Comparison of ENCODE assay signal across 22 cellular contexts in the genomic region with DNA sequence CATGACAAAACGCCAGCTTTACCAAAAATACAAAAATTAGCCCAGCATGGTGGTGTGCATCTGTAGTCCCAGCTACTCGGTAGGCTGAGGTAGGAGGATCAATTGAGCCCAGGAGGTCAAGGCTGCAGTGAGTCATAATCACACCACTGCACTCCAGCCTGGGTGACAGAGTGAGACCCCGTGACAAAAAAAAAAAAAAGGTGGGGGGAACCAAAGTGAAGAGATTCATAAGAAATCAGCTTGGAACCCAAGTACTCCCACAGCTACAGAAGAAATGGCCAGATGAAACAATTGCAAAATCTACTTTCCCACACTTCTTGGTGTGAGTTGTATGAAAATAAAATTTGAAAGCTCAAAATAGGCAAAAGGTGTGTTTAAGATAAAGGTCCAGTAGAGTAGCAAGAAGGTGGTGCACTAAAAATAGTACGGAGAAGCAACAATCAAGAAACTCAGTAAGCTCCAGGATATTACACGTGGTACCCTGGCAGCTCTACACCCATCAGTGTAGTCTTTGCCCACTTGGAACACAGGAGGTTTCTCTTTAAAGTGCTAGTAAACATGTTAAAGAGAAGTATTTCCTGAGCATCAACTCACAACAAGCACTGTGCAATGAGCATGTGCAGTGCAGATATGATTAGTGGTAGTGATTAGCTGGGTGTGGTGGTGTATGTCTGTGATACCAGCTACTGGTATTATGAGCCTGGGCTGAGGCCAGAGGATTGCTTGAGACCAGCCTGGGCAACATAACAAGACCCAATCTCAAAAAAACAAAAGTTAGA. TPM values are rescaled to one million over a fixed set of nuclear protein-coding genes. Genes with fewer than 3 reads are reported as not detected.
DNase-seq lines count a peak whose midpoint lies in the region; ATAC-seq, FAIRE-seq and TF ChIP-seq lines count a peak whose summit lies in the region.
"Had no signal": no experiment of that assay in that cellular context is flagged by ENCODE, and none has a peak within 500 bp of the region (broad histone marks: within the 10 kb centered on the region; RNA-seq: fewer than 3 reads in every experiment).

No MANE protein-coding gene starts in this region.

- H3K4me1 ChIP-seq in HepG2 (ENCODE audit: insufficient read depth, low read length) = peaks cover 45% of the 10 kb centered on the region
- H3K4me1 ChIP-seq in uterus = no peaks in the 10 kb centered on the region
- peaks cover 7% of the 10 kb centered on the region for H3K4me1 ChIP-seq in mesenchymal stem cell (ENCODE audit: control insufficient read depth, insufficient read depth, low read depth, low read length)

- POLR2A ChIA-PET in HepG2 (lab: Yijun Ruan, JAX) = interaction anchor here (0.7 to 2.8 kb wide), 4 partner anchors 13 to 219 kb away, joined by 4 to 14 read pairs (median 9); partner anchors contain the start of gene AMBRA1

- H3K27ac ChIP-seq in HepG2 (ENCODE audit: extremely low read length, insufficient read depth, low read length) = peak overlapping the region; percentile 72
- H3K27ac ChIP-seq in uterus = no peak overlapping the region
- H3K27ac ChIP-seq in mesenchymal stem cell (ENCODE audit: low read length, poor library complexity, severe bottlenecking) = no peak overlapping the region
- H3K27ac ChIP-seq: brain microvascular endothelial cell, C4-2B, SK-N-MC had no signal

- H3K4me2 ChIP-seq in HepG2 (ENCODE audit: low read depth, low read length) (peak overlapping the region; percentile 48), mesenchymal stem cell (ENCODE audit: low read length, poor library complexity, severe bottlenecking) (no peak overlapping the region)

- peaks cover 18% of the 10 kb centered on the region for H3K79me1 ChIP-seq in mesenchymal stem cell (replicated peaks; ENCODE audit: low read length, poor library complexity, severe bottlenecking)

- H2AFZ ChIP-seq in HepG2 (ENCODE audit: low read length) (no peak overlapping the region), mesenchymal stem cell (ENCODE audit: low read depth, low read length) (no peak overlapping the region)

- ATAC-seq in Right ventricle myocardium inferior (peak; percentile 9), HepG2 (peak; percentile 72), GM21390 (IDR thresholded peaks at IDR 0.05; ENCODE audit: unreplicated experiment) (no peak)
- ATAC-seq: Panc1 had no signal

- no peak overlapping the region for H2BK120ac ChIP-seq in mesenchymal stem cell (ENCODE audit: low read depth, low read length)

- no TSS peak for BruUV-seq in HepG2 (replicated peaks; lab: Mats Ljungman, UMichigan)

- peak overlapping the region in 1 of 2 experiments; percentile 8 for H3K18ac ChIP-seq in mesenchymal stem cell (ENCODE audit: low read depth in 1 of 2, low read length in 2 of 2)

- no peaks in the 10 kb centered on the region for H4K20me1 ChIP-seq in HepG2 (ENCODE audit: insufficient read depth, low read length)

- no peak for FAIRE-seq in HepG2 (lab: Jason Lieb, UNC)
- FAIRE-seq: endothelial cell of umbilical vein, GM19239 had no signal

- H3K36me3 ChIP-seq in HepG2 (replicated peaks in 1 of 2; ENCODE audit: control insufficient read depth in 1 of 2, insufficient read depth in 2 of 2, low read length in 2 of 2) (no peaks in the 10 kb centered on the region), uterus (no peaks in the 10 kb centered on the region), mesenchymal stem cell (ENCODE audit: control insufficient read depth in 1 of 2, insufficient read depth in 2 of 2, low read depth in 1 of 2, low read length in 2 of 2) (peaks cover 0 to 4% of the 10 kb centered on the region in 2 experiments)
- H3K36me3 ChIP-seq: brain microvascular endothelial cell, HAP-1, MG63 had no signal

- DNase-seq in Right ventricle myocardium inferior (ENCODE audit: missing footprints) (no peak), cardiac septum (ENCODE audit: low spot score) (no peak), erythroblast (lab: John Stamatoyannopoulos, UW) (peak; percentile 91 to 96), HepG2 (ENCODE audit: low spot score) (peak; percentile 51), uterus (no peak), mesenchymal stem cell (no peak), NCI-H187 (lab: John Stamatoyannopoulos, UW) (no peak)
- DNase-seq: brain microvascular endothelial cell, foreskin melanocyte, GDM1, MG63, NCI-H146, NCI-H748 treated with DMSO at 0.1 percent for 48 hours, retina, T-helper 9 cell had no signal

- H3K23ac ChIP-seq in mesenchymal stem cell (ENCODE audit: low read length in 2 of 2) = no peak overlapping the region

- no peak overlapping the region for H2BK5ac ChIP-seq in mesenchymal stem cell (ENCODE audit: low read depth, low read length, poor library complexity, severe bottlenecking)

- H3K14ac ChIP-seq in mesenchymal stem cell (ENCODE audit: low read length in 2 of 2) = no peak overlapping the region

- H3K9ac ChIP-seq in HepG2 (ENCODE audit: insufficient read depth, low read depth, low read length) = peak overlapping the region; percentile 20
- H3K9ac ChIP-seq in mesenchymal stem cell (ENCODE audit: low read length) = no peak overlapping the region

- in situ Hi-C loops in HepG2 (cut with HindIII; ENCODE audit: extremely low pct_ligation_motif_present, low pct_unique_long_range_greater_than_20kb) = no loop called here

- H4K91ac ChIP-seq in mesenchymal stem cell (ENCODE audit: low read length) = no peak overlapping the region

- intact Hi-C loops in Right ventricle myocardium inferior (cut with DNase I) (loop anchor here (10.0 kb wide), 1 partner anchor 83 kb away; no protein-coding TSS in a partner anchor), cardiac septum (cut with DNase I) (no loop called here), HepG2 (cut with micrococcal nuclease; ENCODE audit: unreplicated experiment) (no loop called here), uterus (cut with DNase I; ENCODE audit: low total_unique reads) (no loop called here)

- no peak for TF ChIP-seq RAD21 in HepG2 (CRISPR knock-in tag; IDR thresholded peaks at IDR 0.05)

- no peak overlapping the region for H2BK12ac ChIP-seq in mesenchymal stem cell (ENCODE audit: low read length in 2 of 2)

- no peak for TF ChIP-seq CTCF in HepG2 (CRISPR knock-in tag; IDR thresholded peaks at IDR 0.05)
- no peak for TF ChIP-seq CTCF in uterus (IDR thresholded peaks at IDR 0.05)

- WGBS in HepG2 (ENCODE audit: low lambda C conversion rate) = 43% methylated on average over 5 of the region's 5 CpGs
- 78% methylated on average over 4 of the region's 5 CpGs for WGBS in mesenchymal stem cell

- TF ChIP-seq EP300 in HepG2 (IDR thresholded peaks at IDR 0.05; ENCODE audit: low read depth in 2 of 2, low read length in 2 of 2) (no peak; a peak in 1 of 4 replicates), HepG2 (CRISPR knock-in tag; IDR thresholded peaks at IDR 0.05; ENCODE audit: borderline replicate concordance) (no peak)

- no peak overlapping the region for H3K4me3 ChIP-seq in HepG2 (replicated peaks in 1 of 3; ENCODE audit: insufficient read depth in 1 of 3, low read depth in 2 of 3, low read length in 3 of 3)
- H3K4me3 ChIP-seq in uterus = no peak overlapping the region
- no peak overlapping the region for H3K4me3 ChIP-seq in mesenchymal stem cell (ENCODE audit: insufficient read depth in 1 of 2, low read depth in 1 of 2, low read length in 2 of 2)
- H3K4me3 ChIP-seq: HAP-1, MG63, SK-N-MC had no signal

- H3K27me3 ChIP-seq in HepG2 (ENCODE audit: control insufficient read depth in 1 of 2, insufficient read depth in 2 of 2, low read length in 2 of 2) = no peaks in the 10 kb centered on the region
- H3K27me3 ChIP-seq in uterus = no peaks in the 10 kb centered on the region
- no peaks in the 10 kb centered on the region for H3K27me3 ChIP-seq in mesenchymal stem cell (ENCODE audit: control insufficient read depth in 1 of 2, insufficient read depth in 1 of 2, low read length in 2 of 2)
- H3K27me3 ChIP-seq: brain microvascular endothelial cell, MG63 had no signal

- TF ChIP-seq POLR2A in erythroblast (IDR thresholded peaks at IDR 0.05; ENCODE audit: low read length) (peak; percentile 40), HepG2 (IDR thresholded peaks at IDR 0.05; ENCODE audit: insufficient read depth in 1 of 2, low read depth in 2 of 2, low read length in 2 of 2) (no peak), uterus (IDR thresholded peaks at IDR 0.05) (no peak)

- H3K9me3 ChIP-seq in HepG2 (ENCODE audit: low read length) (no peaks in the 10 kb centered on the region), uterus (no peaks in the 10 kb centered on the region), mesenchymal stem cell (ENCODE audit: control insufficient read depth, low read length) (no peaks in the 10 kb centered on the region)
- H3K9me3 ChIP-seq: HAP-1, MG63 had no signal

- no peak overlapping the region for H2AK5ac ChIP-seq in mesenchymal stem cell (ENCODE audit: low read length, severe bottlenecking)

- no peak overlapping the region for H3K4ac ChIP-seq in mesenchymal stem cell (ENCODE audit: low read depth in 1 of 2, low read length in 2 of 2)

- no peaks in the 10 kb centered on the region for H3K79me2 ChIP-seq in HepG2 (ENCODE audit: insufficient read depth, low read length)

- CTCF ChIA-PET in HepG2 (lab: Yijun Ruan, JAX; ENCODE audit: low intra/inter-chr PET ratio, low total read pairs) = no interaction called here

- H4K8ac ChIP-seq in mesenchymal stem cell (ENCODE audit: low read length) = no peak overlapping the region

- H2BK15ac ChIP-seq in mesenchymal stem cell (ENCODE audit: low read depth, poor library complexity, severe bottlenecking) = no peak overlapping the region

RNA-seq across cellular contexts. Expression of gene HARBI1, which starts 5.3 kb away (rescaled TPM):
- total RNA-seq in Right ventricle myocardium inferior (3.5 TPM), cardiac septum (2.9 TPM), HepG2 (2016; rRNA removed; fragmentation: Illumina TruSeq; extraction: Trizol) (4.8 and 6.9 TPM in 2 replicates), uterus (1 to 10 TPM in 3 of 4 donors, under 1 TPM in 1; 0.77 to 5.0 (median 2.8) TPM)
- 1.5 and 2.1 TPM in 2 replicates for total RNA-seq in HepG2 (2016; cell fraction: cytosol; rRNA removed; fragmentation: Illumina TruSeq; extraction: Trizol; ENCODE audit: low read depth)
- total RNA-seq in HepG2 (2016; cell fraction: insoluble cytoplasmic fraction; rRNA removed; fragmentation: Illumina TruSeq; extraction: Trizol) = 4.6 and 6.5 TPM in 2 replicates
- 4.0 and 4.8 TPM in 2 replicates for total RNA-seq in HepG2 (2016; cell fraction: membrane; rRNA removed; fragmentation: Illumina TruSeq; extraction: Trizol)
- total RNA-seq in HepG2 (2016; cell fraction: nucleus; rRNA removed; fragmentation: Illumina TruSeq; extraction: Trizol) = 1.5 and 3.2 TPM in 2 replicates
- polyA plus RNA-seq in HepG2 (2011; rRNA removed) = 2.5 and 3.0 TPM in 2 replicates
- 1.7 and 2.6 TPM in 2 replicates for polyA plus RNA-seq in HepG2 (2011; cell fraction: cytosol; rRNA removed)
- polyA plus RNA-seq in HepG2 (2011; cell fraction: nucleus; rRNA removed) = 2.5 and 3.5 TPM in 2 replicates
- polyA plus RNA-seq in HepG2 (2012) = 2.4 and 2.6 TPM in 2 replicates
- 0.31 and 0.55 TPM in 2 replicates for polyA plus RNA-seq in HepG2 (2016; cell fraction: cytosol; fragmentation: Illumina TruSeq; extraction: Trizol; ENCODE audit: low read depth)
- polyA plus RNA-seq in HepG2 (2016; cell fraction: insoluble cytoplasmic fraction; fragmentation: Illumina TruSeq; extraction: Trizol; ENCODE audit: low read depth) = 4.2 and 4.6 TPM in 2 replicates
- polyA plus RNA-seq in HepG2 (2016; cell fraction: membrane; fragmentation: Illumina TruSeq; extraction: Trizol; ENCODE audit: low read depth) = 1.1 and 1.2 TPM in 2 replicates
- 1.9 and 3.3 TPM in 2 replicates for polyA plus RNA-seq in HepG2 (2016; cell fraction: nucleus; fragmentation: Illumina TruSeq; extraction: Trizol; ENCODE audit: insufficient read depth, low read depth)
- polyA minus RNA-seq in HepG2 (2011; rRNA and poly(A)+ RNA removed; ENCODE audit: low replicate concordance) = 4.5 and 8.3 TPM in 2 replicates
- 2.2 TPM in 2 replicates for polyA minus RNA-seq in HepG2 (2011; cell fraction: cytosol; rRNA and poly(A)+ RNA removed)
- polyA minus RNA-seq in HepG2 (2011; cell fraction: nucleus; rRNA and poly(A)+ RNA removed) = 2.2 and 4.4 TPM in 2 replicates
- polyA plus RNA-seq in mesenchymal stem cell (2013, experiment 1 of 2) = 3.6 TPM
- 3.3 TPM for polyA plus RNA-seq in mesenchymal stem cell (2013, experiment 2 of 2)

RNA-seq across cellular contexts. Expression of gene ATG13, which starts 5.6 kb away (rescaled TPM):
- 39.4 TPM for total RNA-seq in Right ventricle myocardium inferior
- total RNA-seq in cardiac septum = 43.4 TPM
- total RNA-seq in HepG2 (2016; rRNA removed; fragmentation: Illumina TruSeq; extraction: Trizol) = 55.0 and 61.8 TPM in 2 replicates
- 13.7 and 14.5 TPM in 2 replicates for total RNA-seq in HepG2 (2016; cell fraction: cytosol; rRNA removed; fragmentation: Illumina TruSeq; extraction: Trizol; ENCODE audit: low read depth)
- 58.5 and 64.2 TPM in 2 replicates for total RNA-seq in HepG2 (2016; cell fraction: insoluble cytoplasmic fraction; rRNA removed; fragmentation: Illumina TruSeq; extraction: Trizol)
- total RNA-seq in HepG2 (2016; cell fraction: membrane; rRNA removed; fragmentation: Illumina TruSeq; extraction: Trizol) = 46.2 and 49.5 TPM in 2 replicates
- 30.0 and 38.4 TPM in 2 replicates for total RNA-seq in HepG2 (2016; cell fraction: nucleus; rRNA removed; fragmentation: Illumina TruSeq; extraction: Trizol)
- polyA plus RNA-seq in HepG2 (2011; rRNA removed) = 76.3 and 77.3 TPM in 2 replicates
- 56.1 and 62.7 TPM in 2 replicates for polyA plus RNA-seq in HepG2 (2011; cell fraction: cytosol; rRNA removed)
- polyA plus RNA-seq in HepG2 (2011; cell fraction: nucleus; rRNA removed) = 84.0 and 100 TPM in 2 replicates
- polyA plus RNA-seq in HepG2 (2012) = 38.3 and 43.7 TPM in 2 replicates
- polyA plus RNA-seq in HepG2 (2016; cell fraction: cytosol; fragmentation: Illumina TruSeq; extraction: Trizol; ENCODE audit: low read depth) = 10.8 and 11.5 TPM in 2 replicates
- 62.7 and 66.3 TPM in 2 replicates for polyA plus RNA-seq in HepG2 (2016; cell fraction: insoluble cytoplasmic fraction; fragmentation: Illumina TruSeq; extraction: Trizol; ENCODE audit: low read depth)
- polyA plus RNA-seq in HepG2 (2016; cell fraction: membrane; fragmentation: Illumina TruSeq; extraction: Trizol; ENCODE audit: low read depth) = 31.9 and 39.2 TPM in 2 replicates
- 48.8 and 53.2 TPM in 2 replicates for polyA plus RNA-seq in HepG2 (2016; cell fraction: nucleus; fragmentation: Illumina TruSeq; extraction: Trizol; ENCODE audit: insufficient read depth, low read depth)
- 156 and 179 TPM in 2 replicates for polyA minus RNA-seq in HepG2 (2011; rRNA and poly(A)+ RNA removed; ENCODE audit: low replicate concordance)
- polyA minus RNA-seq in HepG2 (2011; cell fraction: cytosol; rRNA and poly(A)+ RNA removed) = 39.7 and 48.5 TPM in 2 replicates
- 55.7 and 65.5 TPM in 2 replicates for polyA minus RNA-seq in HepG2 (2011; cell fraction: nucleus; rRNA and poly(A)+ RNA removed)
- total RNA-seq in uterus = 100 to 1,000 TPM in 1 of 4 donors, 10 to 100 TPM in 3; 51.8 to 102 (median 68.3) TPM
- polyA plus RNA-seq in mesenchymal stem cell (2013, experiment 1 of 2) = 51.4 TPM
- 54.7 TPM for polyA plus RNA-seq in mesenchymal stem cell (2013, experiment 2 of 2)

RNA-seq across cellular contexts. Expression of gene AMBRA1, which starts 17.9 kb away (rescaled TPM):
- 14.8 TPM for total RNA-seq in Right ventricle myocardium inferior
- total RNA-seq in cardiac septum = 18.0 TPM
- 26.0 and 26.1 TPM in 2 replicates for total RNA-seq in HepG2 (2016; rRNA removed; fragmentation: Illumina TruSeq; extraction: Trizol)
- 17.6 and 23.5 TPM in 2 replicates for total RNA-seq in HepG2 (2016; cell fraction: cytosol; rRNA removed; fragmentation: Illumina TruSeq; extraction: Trizol; ENCODE audit: low read depth)
- total RNA-seq in HepG2 (2016; cell fraction: insoluble cytoplasmic fraction; rRNA removed; fragmentation: Illumina TruSeq; extraction: Trizol) = 22.8 and 26.4 TPM in 2 replicates
- 11.4 and 12.2 TPM in 2 replicates for total RNA-seq in HepG2 (2016; cell fraction: membrane; rRNA removed; fragmentation: Illumina TruSeq; extraction: Trizol)
- 31.5 and 33.0 TPM in 2 replicates for total RNA-seq in HepG2 (2016; cell fraction: nucleus; rRNA removed; fragmentation: Illumina TruSeq; extraction: Trizol)
- 15.7 and 16.8 TPM in 2 replicates for polyA plus RNA-seq in HepG2 (2011; rRNA removed)
- polyA plus RNA-seq in HepG2 (2011; cell fraction: cytosol; rRNA removed) = 7.8 and 8.9 TPM in 2 replicates
- 32.8 and 50.7 TPM in 2 replicates for polyA plus RNA-seq in HepG2 (2011; cell fraction: nucleus; rRNA removed)
- polyA plus RNA-seq in HepG2 (2012) = 16.2 and 19.7 TPM in 2 replicates
- 0.49 and 0.63 TPM in 2 replicates for polyA plus RNA-seq in HepG2 (2016; cell fraction: cytosol; fragmentation: Illumina TruSeq; extraction: Trizol; ENCODE audit: low read depth)
- polyA plus RNA-seq in HepG2 (2016; cell fraction: insoluble cytoplasmic fraction; fragmentation: Illumina TruSeq; extraction: Trizol; ENCODE audit: low read depth) = 10.4 and 12.5 TPM in 2 replicates
- polyA plus RNA-seq in HepG2 (2016; cell fraction: membrane; fragmentation: Illumina TruSeq; extraction: Trizol; ENCODE audit: low read depth) = 1.7 and 2.2 TPM in 2 replicates
- polyA plus RNA-seq in HepG2 (2016; cell fraction: nucleus; fragmentation: Illumina TruSeq; extraction: Trizol; ENCODE audit: insufficient read depth, low read depth) = 14.6 and 18.1 TPM in 2 replicates
- polyA minus RNA-seq in HepG2 (2011; rRNA and poly(A)+ RNA removed; ENCODE audit: low replicate concordance) = 74.1 and 110 TPM in 2 replicates
- polyA minus RNA-seq in HepG2 (2011; cell fraction: cytosol; rRNA and poly(A)+ RNA removed) = 20.0 and 28.0 TPM in 2 replicates
- polyA minus RNA-seq in HepG2 (2011; cell fraction: nucleus; rRNA and poly(A)+ RNA removed) = 91.6 and 127 TPM in 2 replicates
- 10 to 100 TPM; 22.6 to 55.3 (median 41.4) TPM for total RNA-seq in uterus
- polyA plus RNA-seq in mesenchymal stem cell (2013, experiment 1 of 2) = 11.5 TPM
- 11.7 TPM for polyA plus RNA-seq in mesenchymal stem cell (2013, experiment 2 of 2)

Comparison
In these comparisons a context has a peak if more than half of its experiments do, and no peak if none do; other contexts are left out.
1. DNase-seq: peak in erythroblast (2 of 2) and HepG2 (single experiment); none in Right ventricle myocardium inferior (single experiment), cardiac septum (single experiment), uterus (0 of 2), mesenchymal stem cell (single experiment) and NCI-H187 (0 of 2).